ENCODE assay signal across 25 cellular contexts in the genomic region with DNA sequence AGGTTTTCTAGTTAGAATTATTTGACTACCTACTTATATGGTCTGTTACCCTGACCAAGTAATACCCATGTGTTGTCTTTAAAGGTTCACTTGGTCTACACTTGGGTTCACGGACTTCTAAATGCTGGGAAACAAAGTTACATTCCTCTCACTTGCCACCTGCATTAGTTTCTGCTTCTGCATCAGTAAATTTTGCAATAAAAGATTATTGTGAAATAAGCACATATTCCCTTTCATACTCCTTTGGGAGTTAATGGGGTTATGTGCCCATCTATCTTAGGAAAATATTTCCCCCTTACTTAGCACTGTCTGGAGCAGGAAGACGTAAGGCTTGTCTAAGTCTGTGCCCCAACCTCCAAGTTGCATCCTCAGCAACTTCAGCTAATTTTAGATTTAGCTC.
DNase-seq lines count a peak whose midpoint lies in the region; ATAC-seq and TF ChIP-seq lines count a peak whose summit lies in the region.
"Had no signal": no experiment of that assay in that cellular context is flagged by ENCODE, and none has a peak within 500 bp of the region (broad histone marks: within the 10 kb centered on the region; RNA-seq: fewer than 3 reads in every experiment).

No MANE protein-coding gene starts in this region.

- no peak for ATAC-seq in HG03039 (IDR thresholded peaks at IDR 0.05; ENCODE audit: unreplicated experiment)
- ATAC-seq: activated CD8-positive, alpha-beta memory T cell treated with anti-CD3 and anti-CD28 coated beads, Interleukin-2, amount 10 ng/mL, durations not matched to agents 7 days and 5 days; GM23338; natural killer cell; stimulated activated effector memory CD8-positive, alpha-beta T cell treated with anti-CD3 and anti-CD28 coated beads, Interleukin-12 subunit alpha, Interleukin-12 subunit beta, amount 100 ng/mL, for 72 hours; upper lobe of right lung had no signal

- peak overlapping the region; percentile 64; the same call in 1 of the 2 replicates for H3K4me2 ChIP-seq in SK-N-SH
- peak overlapping the region; percentile 18 for H3K4me2 ChIP-seq in parathyroid adenoma (ENCODE audit: low read length)
- H3K4me2 ChIP-seq: GM23338 had no signal

- H4K20me1 ChIP-seq in SK-N-SH (ENCODE audit: insufficient read depth), result no peaks in the 10 kb centered on the region

- peaks cover 2 to 35% of the 10 kb centered on the region in 2 experiments for H3K4me1 ChIP-seq in SK-N-SH (ENCODE audit: control insufficient read depth in 1 of 2, insufficient read depth in 2 of 2, low read depth in 1 of 2, low read length in 1 of 2)
- H3K4me1 ChIP-seq in parathyroid adenoma, result peaks cover 12% of the 10 kb centered on the region
- H3K4me1 ChIP-seq: esophagus squamous epithelium had no signal

- peaks cover 54% of the 10 kb centered on the region for H3K79me2 ChIP-seq in SK-N-SH (ENCODE audit: insufficient read depth)
- no peaks in the 10 kb centered on the region for H3K79me2 ChIP-seq in parathyroid adenoma

- peaks cover 43% of the 10 kb centered on the region for H3F3A ChIP-seq in SK-N-SH (replicated peaks; ENCODE audit: insufficient read depth)

- 0 out of 4 replicates have a peak, but pooled peaks of 1 of the 2 experiments have one; percentile 3 for TF ChIP-seq EP300 in SK-N-SH (IDR thresholded peaks at IDR 0.05; ENCODE audit: borderline replicate concordance in 1 of 2, low read depth in 1 of 2, low read length in 1 of 2)

- H3K27ac ChIP-seq in SK-N-SH (ENCODE audit: low read depth in 2 of 2, low read length in 1 of 2), result peak overlapping the region; percentile 39 to 94; a peak in 3 of 4 replicates
- peak overlapping the region; percentile 89 for H3K27ac ChIP-seq in parathyroid adenoma
- H3K27ac ChIP-seq: esophagus squamous epithelium, ovary, SJCRH30, upper lobe of right lung had no signal

- H3K9ac ChIP-seq in SK-N-SH, result peak overlapping the region; percentile 20
- no peak overlapping the region for H3K9ac ChIP-seq in parathyroid adenoma

- TF ChIP-seq CTCF in SK-N-SH (IDR thresholded peaks at IDR 0.05) (no peak), epithelial cell of proximal tubule (conservative IDR thresholded peaks at IDR 0.05; ENCODE audit: low read depth, low read length) (no peak), parathyroid adenoma (IDR thresholded peaks at IDR 0.05) (no peak)

- no peak overlapping the region for H3K4me3 ChIP-seq in SK-N-SH (ENCODE audit: low read depth in 2 of 2, low read length in 1 of 2)
- H3K4me3 ChIP-seq in epithelial cell of proximal tubule (ENCODE audit: low read depth, low read length), result no peak overlapping the region
- no peak overlapping the region for H3K4me3 ChIP-seq in parathyroid adenoma (ENCODE audit: low read depth, low read length)
- H3K4me3 ChIP-seq: coronary artery, esophagus squamous epithelium, GM23338, ovary, SJCRH30, upper lobe of right lung had no signal

- POLR2A ChIA-PET in SK-N-SH (lab: Yijun Ruan, JAX), result no interaction called here

- no peak for TF ChIP-seq RAD21 in SK-N-SH (IDR thresholded peaks at IDR 0.05; ENCODE audit: low read length)

- H3K36me3 ChIP-seq in SK-N-SH (replicated peaks in 1 of 2; ENCODE audit: control insufficient read depth in 1 of 2, insufficient read depth in 2 of 2, low read length in 1 of 2) (no peaks in the 10 kb centered on the region), parathyroid adenoma (ENCODE audit: control insufficient read depth, insufficient read depth, low read length) (no peaks in the 10 kb centered on the region)
- H3K36me3 ChIP-seq: esophagus squamous epithelium, ovary, SJCRH30, upper lobe of right lung had no signal

- H3K27me3 ChIP-seq in SK-N-SH (ENCODE audit: insufficient read depth) (no peaks in the 10 kb centered on the region), parathyroid adenoma (ENCODE audit: control insufficient read depth, insufficient read depth, low read length) (no peaks in the 10 kb centered on the region)
- H3K27me3 ChIP-seq: ovary, SJCRH30, upper lobe of right lung had no signal

- H3K9me2 ChIP-seq in SK-N-SH, result no peaks in the 10 kb centered on the region

- peak; percentile 7 for DNase-seq in GM03348 (ENCODE audit: low spot score)
- no peak for DNase-seq in SK-N-SH
- peak; percentile 87 for DNase-seq in epithelial cell of proximal tubule (ENCODE audit: low read depth)
- no peak for DNase-seq in stimulated activated CD4-positive, alpha-beta T cell treated with anti-CD3 and anti-CD28 coated beads, Interleukin-4, amount 100 ng/mL, for 4 hours
- DNase-seq in epidermal melanocyte (ENCODE audit: insufficient read length, low spot score), result no peak
- DNase-seq: activated B cell treated with CpG ODN at 0.5 μM for 24 hours; activated CD8-positive, alpha-beta memory T cell treated with anti-CD3 and anti-CD28 coated beads, Interleukin-2, amount 10 ng/mL, durations not matched to agents 7 days and 5 days; activated T-cell treated with anti-CD3 and anti-CD28 coated beads, Interleukin-2, amount 50 U/mL, for 48 hours; esophagus squamous epithelium; midbrain; natural killer cell; NCI-H1092; NCI-H1694 treated with DMSO at 0.1 percent for 48 hours; NCI-H526; ovary; SJCRH30; stimulated activated CD4-positive, alpha-beta T cell treated with anti-CD3 and anti-CD28 coated beads, Interleukin-12 subunit alpha, Interleukin-12 subunit beta, amount 100 ng/mL, for 4 hours; stimulated activated CD4-positive, alpha-beta T cell treated with anti-CD3 and anti-CD28 coated beads, Interleukin-4, amount 100 ng/mL, for 1 hour; T-helper 1 cell; upper lobe of right lung had no signal

- no peaks in the 10 kb centered on the region for H3K9me3 ChIP-seq in SK-N-SH
- no peaks in the 10 kb centered on the region for H3K9me3 ChIP-seq in parathyroid adenoma (ENCODE audit: control insufficient read depth, low read length)
- H3K9me3 ChIP-seq: esophagus squamous epithelium, ovary, SJCRH30, upper lobe of right lung had no signal

- WGBS in SK-N-SH (ENCODE audit: low lambda C conversion rate), result 69% methylated on average over 2 of the region's 2 CpGs

- CTCF ChIA-PET in SK-N-SH (lab: Yijun Ruan, JAX), result no interaction called here

- H2AFZ ChIP-seq in SK-N-SH (ENCODE audit: low read depth) (no peak overlapping the region), parathyroid adenoma (no peak overlapping the region)
- H2AFZ ChIP-seq: GM23338 had no signal

TF ChIP-seq in SK-N-SH, 30 proteins besides CTCF, POLR2A, EP300 and RAD21:
- TF ChIP-seq, protein P1, sequence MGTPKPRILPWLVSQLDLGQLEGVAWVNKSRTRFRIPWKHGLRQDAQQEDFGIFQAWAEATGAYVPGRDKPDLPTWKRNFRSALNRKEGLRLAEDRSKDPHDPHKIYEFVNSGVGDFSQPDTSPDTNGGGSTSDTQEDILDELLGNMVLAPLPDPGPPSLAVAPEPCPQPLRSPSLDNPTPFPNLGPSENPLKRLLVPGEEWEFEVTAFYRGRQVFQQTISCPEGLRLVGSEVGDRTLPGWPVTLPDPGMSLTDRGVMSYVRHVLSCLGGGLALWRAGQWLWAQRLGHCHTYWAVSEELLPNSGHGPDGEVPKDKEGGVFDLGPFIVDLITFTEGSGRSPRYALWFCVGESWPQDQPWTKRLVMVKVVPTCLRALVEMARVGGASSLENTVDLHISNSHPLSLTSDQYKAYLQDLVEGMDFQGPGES (IDR thresholded peaks at IDR 0.05; ENCODE audit: low read depth, low read length), result no peak
- TF ChIP-seq, protein P2, sequence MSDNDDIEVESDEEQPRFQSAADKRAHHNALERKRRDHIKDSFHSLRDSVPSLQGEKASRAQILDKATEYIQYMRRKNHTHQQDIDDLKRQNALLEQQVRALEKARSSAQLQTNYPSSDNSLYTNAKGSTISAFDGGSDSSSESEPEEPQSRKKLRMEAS (IDR thresholded peaks at IDR 0.05; ENCODE audit: low read depth), result no peak
- TF ChIP-seq, protein P3, sequence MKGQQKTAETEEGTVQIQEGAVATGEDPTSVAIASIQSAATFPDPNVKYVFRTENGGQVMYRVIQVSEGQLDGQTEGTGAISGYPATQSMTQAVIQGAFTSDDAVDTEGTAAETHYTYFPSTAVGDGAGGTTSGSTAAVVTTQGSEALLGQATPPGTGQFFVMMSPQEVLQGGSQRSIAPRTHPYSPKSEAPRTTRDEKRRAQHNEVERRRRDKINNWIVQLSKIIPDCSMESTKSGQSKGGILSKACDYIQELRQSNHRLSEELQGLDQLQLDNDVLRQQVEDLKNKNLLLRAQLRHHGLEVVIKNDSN (IDR thresholded peaks at IDR 0.05; ENCODE audit: borderline replicate concordance, low read depth), result no peak
- no peak for TF ChIP-seq EZH2phosphoT487 (IDR thresholded peaks at IDR 0.05; ENCODE audit: borderline replicate concordance, low read depth)
- no peak for TF ChIP-seq MXI1 (IDR thresholded peaks at IDR 0.05; ENCODE audit: low read depth, low read length)
- no peak for TF ChIP-seq TAF1 (IDR thresholded peaks at IDR 0.05; ENCODE audit: borderline replicate concordance, low read depth, low read length)
- TF ChIP-seq GABPA (IDR thresholded peaks at IDR 0.05; ENCODE audit: low read depth), result no peak
- TF ChIP-seq, protein P4, sequence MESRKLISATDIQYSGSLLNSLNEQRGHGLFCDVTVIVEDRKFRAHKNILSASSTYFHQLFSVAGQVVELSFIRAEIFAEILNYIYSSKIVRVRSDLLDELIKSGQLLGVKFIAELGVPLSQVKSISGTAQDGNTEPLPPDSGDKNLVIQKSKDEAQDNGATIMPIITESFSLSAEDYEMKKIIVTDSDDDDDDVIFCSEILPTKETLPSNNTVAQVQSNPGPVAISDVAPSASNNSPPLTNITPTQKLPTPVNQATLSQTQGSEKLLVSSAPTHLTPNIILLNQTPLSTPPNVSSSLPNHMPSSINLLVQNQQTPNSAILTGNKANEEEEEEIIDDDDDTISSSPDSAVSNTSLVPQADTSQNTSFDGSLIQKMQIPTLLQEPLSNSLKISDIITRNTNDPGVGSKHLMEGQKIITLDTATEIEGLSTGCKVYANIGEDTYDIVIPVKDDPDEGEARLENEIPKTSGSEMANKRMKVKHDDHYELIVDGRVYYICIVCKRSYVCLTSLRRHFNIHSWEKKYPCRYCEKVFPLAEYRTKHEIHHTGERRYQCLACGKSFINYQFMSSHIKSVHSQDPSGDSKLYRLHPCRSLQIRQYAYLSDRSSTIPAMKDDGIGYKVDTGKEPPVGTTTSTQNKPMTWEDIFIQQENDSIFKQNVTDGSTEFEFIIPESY (IDR thresholded peaks at IDR 0.05; ENCODE audit: borderline replicate concordance, low read depth), result no peak
- no peak for TF ChIP-seq YY1 (IDR thresholded peaks at IDR 0.05; ENCODE audit: low read depth)
- TF ChIP-seq MEF2A (IDR thresholded peaks at IDR 0.05; ENCODE audit: borderline replicate concordance, low read depth), result no peak

Comparison
In these comparisons a context has a peak if more than half of its experiments do, and no peak if none do; other contexts are left out.
1. DNase-seq: peak in GM03348 (single experiment) and epithelial cell of proximal tubule (single experiment); none in SK-N-SH (single experiment), stimulated activated CD4-positive, alpha-beta T cell treated with anti-CD3 and anti-CD28 coated beads, Interleukin-4, amount 100 ng/mL, for 4 hours (0 of 2) and epidermal melanocyte (single experiment).